In the genomic region with DNA sequence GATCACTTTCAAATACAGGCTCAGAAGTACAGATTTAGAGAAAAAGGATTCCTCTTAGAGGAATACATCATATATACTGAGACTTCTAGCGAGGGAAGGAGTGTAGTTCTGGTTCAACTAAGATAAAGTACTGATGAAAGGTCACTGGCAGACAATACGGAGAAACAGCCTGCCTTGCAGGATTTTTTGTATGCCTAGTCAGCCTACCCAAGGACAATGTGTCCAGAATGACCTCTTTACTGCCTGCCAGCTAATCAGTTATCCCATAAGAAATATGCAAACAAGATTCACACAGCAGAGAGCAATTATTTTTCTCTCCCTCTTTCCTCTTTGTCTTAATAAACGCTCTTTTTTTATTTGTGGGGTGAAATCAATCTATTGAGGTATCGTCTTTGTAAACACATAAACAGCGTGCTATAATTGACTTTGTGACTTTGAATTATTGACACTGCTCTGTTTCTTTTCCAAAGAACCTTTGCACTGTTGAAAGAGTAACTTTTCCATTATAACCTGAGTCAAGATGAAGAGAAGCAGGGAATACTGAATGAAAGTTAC, we compare ENCODE assay signal across 2 cellular contexts.
TF ChIP-seq lines count a peak whose summit lies in the region.

No MANE protein-coding gene starts in this region.

TF ChIP-seq in GM12878, 131 proteins besides CTCF, POLR2A, EP300 and RAD21 (continued from another document):
- TF ChIP-seq NFYA (IDR thresholded peaks at IDR 0.05; ENCODE audit: borderline replicate concordance, low read depth, low read length) = no peak
- no peak for TF ChIP-seq BHLHE40 (IDR thresholded peaks at IDR 0.05; ENCODE audit: borderline replicate concordance in 1 of 2, low read depth in 2 of 2, low read length in 1 of 2)
- TF ChIP-seq SIN3A (IDR thresholded peaks at IDR 0.05; ENCODE audit: low read depth, low read length) = no peak

TF ChIP-seq in HepG2, 621 proteins besides CTCF, POLR2A, EP300 and RAD21 (continued from another document and continues in another):
- TF ChIP-seq GRHL1 (CRISPR knock-in tag; conservative IDR thresholded peaks at IDR 0.05) (no peak), NCOR1 (IDR thresholded peaks at IDR 0.05; ENCODE audit: borderline replicate concordance, low read length) (peak; percentile 65), ZNF503 (CRISPR knock-in tag; IDR thresholded peaks at IDR 0.05) (0 out of 2 replicates have a peak, but pooled peaks have one; percentile 35), ZNF496 (CRISPR knock-in tag; IDR thresholded peaks at IDR 0.05; ENCODE audit: insufficient replicate concordance) (no peak), NBN (conservative IDR thresholded peaks at IDR 0.05) (no peak), E2F1 (CRISPR knock-in tag; IDR thresholded peaks at IDR 0.05) (no peak), ZFX (CRISPR knock-in tag; IDR thresholded peaks at IDR 0.05; ENCODE audit: low read depth) (no peak), GLI4 (CRISPR knock-in tag; IDR thresholded peaks at IDR 0.05; ENCODE audit: borderline replicate concordance) (no peak), AHDC1 (CRISPR knock-in tag; IDR thresholded peaks at IDR 0.05; ENCODE audit: borderline replicate concordance) (peak; percentile 57; the same call in 1 of the 2 replicates), ZNF251 (CRISPR knock-in tag; IDR thresholded peaks at IDR 0.05) (no peak), JDP2 (CRISPR knock-in tag; IDR thresholded peaks at IDR 0.05; ENCODE audit: borderline replicate concordance) (no peak), ARHGAP35 (CRISPR knock-in tag; IDR thresholded peaks at IDR 0.05; ENCODE audit: borderline replicate concordance) (no peak), HDAC2 (CRISPR knock-in tag; IDR thresholded peaks at IDR 0.05) (0 out of 2 replicates have a peak, but pooled peaks have one; percentile 24), E2F2 (CRISPR knock-in tag; IDR thresholded peaks at IDR 0.05; ENCODE audit: borderline replicate concordance) (no peak), FOXA1 (IDR thresholded peaks at IDR 0.05) (no peak), FOXA1 (CRISPR knock-in tag; IDR thresholded peaks at IDR 0.05) (0 out of 2 replicates have a peak, but pooled peaks have one; percentile 10), HMG20A (CRISPR knock-in tag; IDR thresholded peaks at IDR 0.05; ENCODE audit: borderline replicate concordance) (no peak), NFIB (CRISPR knock-in tag; IDR thresholded peaks at IDR 0.05; ENCODE audit: borderline replicate concordance) (no peak), PPARG (CRISPR knock-in tag; conservative IDR thresholded peaks at IDR 0.05) (no peak), POLR2AphosphoS2 (IDR thresholded peaks at IDR 0.05; ENCODE audit: low read depth, low read length) (no peak), ATM (IDR thresholded peaks at IDR 0.05; ENCODE audit: borderline replicate concordance) (no peak), KDM5B (CRISPR knock-in tag; IDR thresholded peaks at IDR 0.05; ENCODE audit: borderline replicate concordance) (no peak), ZNF343 (CRISPR knock-in tag; IDR thresholded peaks at IDR 0.05) (no peak), SOX6 (IDR thresholded peaks at IDR 0.05) (no peak), SOX6 (CRISPR knock-in tag; IDR thresholded peaks at IDR 0.05) (peak; percentile 97), POGZ (CRISPR knock-in tag; IDR thresholded peaks at IDR 0.05) (peak; percentile 38; the same call in 1 of the 2 replicates), ZNF607 (CRISPR knock-in tag; IDR thresholded peaks at IDR 0.05; ENCODE audit: borderline replicate concordance) (0 out of 2 replicates have a peak, but pooled peaks have one; percentile 28), ZNF180 (CRISPR knock-in tag; IDR thresholded peaks at IDR 0.05; ENCODE audit: borderline replicate concordance, low read depth) (no peak), SRF (IDR thresholded peaks at IDR 0.05; ENCODE audit: low read depth, low read length) (no peak), NFRKB (IDR thresholded peaks at IDR 0.05) (no peak), CERS6 (CRISPR knock-in tag; IDR thresholded peaks at IDR 0.05) (no peak)
- TF ChIP-seq, protein P1, sequence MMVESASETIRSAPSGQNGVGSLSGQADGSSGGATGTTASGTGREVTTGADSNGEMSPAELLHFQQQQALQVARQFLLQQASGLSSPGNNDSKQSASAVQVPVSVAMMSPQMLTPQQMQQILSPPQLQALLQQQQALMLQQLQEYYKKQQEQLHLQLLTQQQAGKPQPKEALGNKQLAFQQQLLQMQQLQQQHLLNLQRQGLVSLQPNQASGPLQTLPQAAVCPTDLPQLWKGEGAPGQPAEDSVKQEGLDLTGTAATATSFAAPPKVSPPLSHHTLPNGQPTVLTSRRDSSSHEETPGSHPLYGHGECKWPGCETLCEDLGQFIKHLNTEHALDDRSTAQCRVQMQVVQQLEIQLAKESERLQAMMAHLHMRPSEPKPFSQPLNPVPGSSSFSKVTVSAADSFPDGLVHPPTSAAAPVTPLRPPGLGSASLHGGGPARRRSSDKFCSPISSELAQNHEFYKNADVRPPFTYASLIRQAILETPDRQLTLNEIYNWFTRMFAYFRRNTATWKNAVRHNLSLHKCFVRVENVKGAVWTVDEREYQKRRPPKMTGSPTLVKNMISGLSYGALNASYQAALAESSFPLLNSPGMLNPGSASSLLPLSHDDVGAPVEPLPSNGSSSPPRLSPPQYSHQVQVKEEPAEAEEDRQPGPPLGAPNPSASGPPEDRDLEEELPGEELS (CRISPR knock-in tag; IDR thresholded peaks at IDR 0.05) = peak; percentile 83
- TF ChIP-seq, protein P2, sequence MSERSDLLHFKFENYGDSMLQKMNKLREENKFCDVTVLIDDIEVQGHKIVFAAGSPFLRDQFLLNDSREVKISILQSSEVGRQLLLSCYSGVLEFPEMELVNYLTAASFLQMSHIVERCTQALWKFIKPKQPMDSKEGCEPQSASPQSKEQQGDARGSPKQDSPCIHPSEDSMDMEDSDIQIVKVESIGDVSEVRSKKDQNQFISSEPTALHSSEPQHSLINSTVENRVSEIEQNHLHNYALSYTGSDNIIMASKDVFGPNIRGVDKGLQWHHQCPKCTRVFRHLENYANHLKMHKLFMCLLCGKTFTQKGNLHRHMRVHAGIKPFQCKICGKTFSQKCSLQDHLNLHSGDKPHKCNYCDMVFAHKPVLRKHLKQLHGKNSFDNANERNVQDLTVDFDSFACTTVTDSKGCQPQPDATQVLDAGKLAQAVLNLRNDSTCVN (CRISPR knock-in tag; IDR thresholded peaks at IDR 0.05; ENCODE audit: borderline replicate concordance) = 0 out of 2 replicates have a peak, but pooled peaks have one; percentile 42
- TF ChIP-seq, protein P3, sequence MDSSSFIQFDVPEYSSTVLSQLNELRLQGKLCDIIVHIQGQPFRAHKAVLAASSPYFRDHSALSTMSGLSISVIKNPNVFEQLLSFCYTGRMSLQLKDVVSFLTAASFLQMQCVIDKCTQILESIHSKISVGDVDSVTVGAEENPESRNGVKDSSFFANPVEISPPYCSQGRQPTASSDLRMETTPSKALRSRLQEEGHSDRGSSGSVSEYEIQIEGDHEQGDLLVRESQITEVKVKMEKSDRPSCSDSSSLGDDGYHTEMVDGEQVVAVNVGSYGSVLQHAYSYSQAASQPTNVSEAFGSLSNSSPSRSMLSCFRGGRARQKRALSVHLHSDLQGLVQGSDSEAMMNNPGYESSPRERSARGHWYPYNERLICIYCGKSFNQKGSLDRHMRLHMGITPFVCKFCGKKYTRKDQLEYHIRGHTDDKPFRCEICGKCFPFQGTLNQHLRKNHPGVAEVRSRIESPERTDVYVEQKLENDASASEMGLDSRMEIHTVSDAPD (CRISPR knock-in tag; IDR thresholded peaks at IDR 0.05) = no peak
- TF ChIP-seq, protein P4, sequence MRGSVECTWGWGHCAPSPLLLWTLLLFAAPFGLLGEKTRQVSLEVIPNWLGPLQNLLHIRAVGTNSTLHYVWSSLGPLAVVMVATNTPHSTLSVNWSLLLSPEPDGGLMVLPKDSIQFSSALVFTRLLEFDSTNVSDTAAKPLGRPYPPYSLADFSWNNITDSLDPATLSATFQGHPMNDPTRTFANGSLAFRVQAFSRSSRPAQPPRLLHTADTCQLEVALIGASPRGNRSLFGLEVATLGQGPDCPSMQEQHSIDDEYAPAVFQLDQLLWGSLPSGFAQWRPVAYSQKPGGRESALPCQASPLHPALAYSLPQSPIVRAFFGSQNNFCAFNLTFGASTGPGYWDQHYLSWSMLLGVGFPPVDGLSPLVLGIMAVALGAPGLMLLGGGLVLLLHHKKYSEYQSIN (CRISPR knock-in tag; IDR thresholded peaks at IDR 0.05; ENCODE audit: borderline replicate concordance) = no peak
